Comparison of ENCODE assay signal across 9 cellular contexts in genomic region chr6:2938632-2939083, GRCh38. TPM values are rescaled to one million over a fixed set of nuclear protein-coding genes. Genes with fewer than 3 reads are reported as not detected.
DNase-seq lines count a peak whose midpoint lies in the region; ATAC-seq lines count a peak whose summit lies in the region.
"Had no signal": no experiment of that assay in that cellular context is flagged by ENCODE, and none has a peak within 500 bp of the region (broad histone marks: within the 10 kb centered on the region; RNA-seq: fewer than 3 reads in every experiment).

No MANE protein-coding gene starts in this region.

- H3K27ac Mint-ChIP-seq in activated CD8-positive, alpha-beta T cell treated with anti-CD3 and anti-CD28 coated beads, Interleukin-2, amount 10 ng/mL, durations not matched to agents 7 days and 5 days: peak overlapping the region; percentile 60
- H3K27ac Mint-ChIP-seq in immature natural killer cell: peak overlapping the region; percentile 61 to 95 (median 78)

- no peak overlapping the region for H3K4me3 Mint-ChIP-seq in activated CD8-positive, alpha-beta T cell treated with anti-CD3 and anti-CD28 coated beads, Interleukin-2, amount 10 ng/mL, durations not matched to agents 7 days and 5 days
- peak overlapping the region in 4 of 5 donors; percentile 52 to 87 (median 59) for H3K4me3 Mint-ChIP-seq in immature natural killer cell

- POLR2A ChIA-PET in activated CD8-positive, alpha-beta T cell treated with anti-CD3 and anti-CD28 coated beads, Interleukin-2, amount 10 ng/mL, durations not matched to agents 7 days and 5 days (lab: Charles Lee): interaction anchor here (0.6 to 2.9 kb wide), 2 partner anchors 37 to 50 kb away, joined by 3 to 36 read pairs; no protein-coding TSS in a partner anchor

- H3K4me1 Mint-ChIP-seq in activated CD8-positive, alpha-beta T cell treated with anti-CD3 and anti-CD28 coated beads, Interleukin-2, amount 10 ng/mL, durations not matched to agents 7 days and 5 days (ENCODE audit: low read depth): peaks cover 65% of the 10 kb centered on the region
- H3K4me1 Mint-ChIP-seq in immature natural killer cell: peaks cover 68 to 73% of the 10 kb centered on the region in 2 donors

- H3K27me3 Mint-ChIP-seq in activated CD8-positive, alpha-beta T cell treated with anti-CD3 and anti-CD28 coated beads, Interleukin-2, amount 10 ng/mL, durations not matched to agents 7 days and 5 days (ENCODE audit: low read depth): no peaks in the 10 kb centered on the region
- H3K27me3 Mint-ChIP-seq in immature natural killer cell (ENCODE audit: low read depth in 3 of 3): peaks cover 12 to 30% (median 30%) of the 10 kb centered on the region in 3 donors

- CTCF ChIA-PET in activated CD8-positive, alpha-beta T cell treated with anti-CD3 and anti-CD28 coated beads, Interleukin-2, amount 10 ng/mL, durations not matched to agents 7 days and 5 days (lab: Charles Lee): interaction anchor here (0.7 to 1.1 kb wide), 3 partner anchors 14 to 93 kb away, joined by 3 to 4 read pairs (median 3); no protein-coding TSS in a partner anchor

- H3K9me3 Mint-ChIP-seq in activated CD8-positive, alpha-beta T cell treated with anti-CD3 and anti-CD28 coated beads, Interleukin-2, amount 10 ng/mL, durations not matched to agents 7 days and 5 days (ENCODE audit: insufficient read depth): peaks cover 28% of the 10 kb centered on the region
- H3K9me3 Mint-ChIP-seq in immature natural killer cell: peaks cover 0 to 14% (median 7%) of the 10 kb centered on the region in 6 donors

- DNase-seq in COLO668 (lab: John Stamatoyannopoulos, UW; ENCODE audit: unreplicated experiment): peak; percentile 12
- DNase-seq in HuH-7.5 (ENCODE audit: low spot score): peak; percentile 73
- DNase-seq in activated CD8-positive, alpha-beta T cell treated with anti-CD3 and anti-CD28 coated beads, Interleukin-2, amount 10 ng/mL, durations not matched to agents 7 days and 5 days: no peak
- DNase-seq in immature natural killer cell: no peak
- no peak for DNase-seq in GM03348 (ENCODE audit: low spot score)
- no peak for DNase-seq in activated CD4-positive, CD25-positive, alpha-beta regulatory T cell treated with anti-CD3 and anti-CD28 coated beads, Interleukin-2, amount 50 U/mL, for 72 hours
- DNase-seq in NCI-H146 treated with DMSO at 0.1 percent for 48 hours (lab: John Stamatoyannopoulos, UW; ENCODE audit: unreplicated experiment): no peak
- DNase-seq: ovary had no signal

- ATAC-seq in activated CD8-positive, alpha-beta T cell treated with anti-CD3 and anti-CD28 coated beads, Interleukin-2, amount 10 ng/mL, durations not matched to agents 7 days and 5 days: no peak
- ATAC-seq in GM21367 (IDR thresholded peaks at IDR 0.05; ENCODE audit: unreplicated experiment): no peak

- H3K36me3 Mint-ChIP-seq in activated CD8-positive, alpha-beta T cell treated with anti-CD3 and anti-CD28 coated beads, Interleukin-2, amount 10 ng/mL, durations not matched to agents 7 days and 5 days (ENCODE audit: low read depth): peaks cover 52% of the 10 kb centered on the region
- peaks cover 0 to 8% (median 0%) of the 10 kb centered on the region in 3 donors for H3K36me3 Mint-ChIP-seq in immature natural killer cell

RNA-seq across cellular contexts. Expression of gene SERPINB6, which starts 32.7 kb away (rescaled TPM):
- total RNA-seq in activated CD8-positive, alpha-beta T cell treated with anti-CD3 and anti-CD28 coated beads, Interleukin-2, amount 10 ng/mL, durations not matched to agents 7 days and 5 days: 10 to 100 TPM; 51.0 to 52.8 TPM
- polyA plus RNA-seq in immature natural killer cell: 100 to 1,000 TPM; 196 to 243 (median 199) TPM

RNA-seq across cellular contexts. Expression of gene SERPINB9, which starts 35.5 kb away (rescaled TPM):
- 10 to 100 TPM; 36.9 to 38.1 TPM for total RNA-seq in activated CD8-positive, alpha-beta T cell treated with anti-CD3 and anti-CD28 coated beads, Interleukin-2, amount 10 ng/mL, durations not matched to agents 7 days and 5 days
- polyA plus RNA-seq in immature natural killer cell: 10 to 100 TPM; 20.7 to 50.4 (median 21.7) TPM

Comparison
In these comparisons a context has a peak if more than half of its experiments do, and no peak if none do; other contexts are left out.
1. DNase-seq: peak in COLO668 (single experiment) and HuH-7.5 (single experiment); none in activated CD8-positive, alpha-beta T cell treated with anti-CD3 and anti-CD28 coated beads, Interleukin-2, amount 10 ng/mL, durations not matched to agents 7 days and 5 days (single experiment), immature natural killer cell (0 of 3), GM03348 (single experiment), activated CD4-positive, CD25-positive, alpha-beta regulatory T cell treated with anti-CD3 and anti-CD28 coated beads, Interleukin-2, amount 50 U/mL, for 72 hours (single experiment) and NCI-H146 treated with DMSO at 0.1 percent for 48 hours (single experiment).